8 cellular contexts compared by ENCODE assay signal in the genomic region with DNA sequence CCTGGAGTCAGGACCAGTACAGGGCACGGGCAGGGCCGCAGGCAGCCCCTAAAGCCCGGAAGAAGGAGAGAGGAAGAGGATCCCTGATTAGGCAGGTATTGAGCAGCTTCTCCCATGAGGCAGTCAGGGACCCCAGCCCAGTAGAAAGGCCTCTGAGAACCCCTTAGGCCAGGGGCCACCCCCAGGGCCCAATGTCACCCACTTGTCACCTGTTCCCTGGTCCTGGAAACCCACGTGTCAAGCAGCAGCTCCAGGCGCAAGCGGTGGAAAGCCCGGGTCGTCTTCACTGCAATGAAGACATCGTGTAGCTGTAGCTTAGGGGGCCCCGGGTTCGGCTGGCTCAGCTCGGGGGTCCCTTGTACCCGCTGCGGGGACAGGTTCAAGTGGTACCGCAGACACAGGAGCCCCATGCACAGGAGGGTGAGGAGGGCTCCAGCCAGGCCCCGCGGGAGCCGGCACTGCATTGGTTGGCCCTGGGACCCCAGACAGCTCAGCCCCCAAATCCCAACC. TPM values are rescaled to one million over a fixed set of nuclear protein-coding genes. Genes with fewer than 3 reads are reported as not detected.
DNase-seq lines count a peak whose midpoint lies in the region; ATAC-seq and TF ChIP-seq lines count a peak whose summit lies in the region.

No MANE protein-coding gene starts in this region.

- no peaks in the 10 kb centered on the region for H3K79me2 ChIP-seq in osteoblast (ENCODE audit: insufficient read depth, low read length)

- no peaks in the 10 kb centered on the region for H3K27me3 Mint-ChIP-seq in activated naive CD4-positive, alpha-beta T cell treated with anti-CD3 and anti-CD28 coated beads, Interleukin-2, amount 50 U/mL, for 24 hours

- H3K27ac ChIP-seq in osteoblast (ENCODE audit: low read depth, low read length), result no peak overlapping the region

- H3K27me3 ChIP-seq in osteoblast (ENCODE audit: insufficient read depth, low read length), result no peaks in the 10 kb centered on the region

- H3K4me2 ChIP-seq in osteoblast (ENCODE audit: insufficient read depth, low read length), result peak overlapping the region; percentile 68

- no peaks in the 10 kb centered on the region for H3K9me3 Mint-ChIP-seq in activated naive CD4-positive, alpha-beta T cell treated with anti-CD3 and anti-CD28 coated beads, Interleukin-2, amount 50 U/mL, for 24 hours

- peak; percentile 28 for ATAC-seq in GM19035 (IDR thresholded peaks at IDR 0.05; ENCODE audit: unreplicated experiment)

- peak overlapping the region; percentile 98 for H3K4me3 Mint-ChIP-seq in activated naive CD4-positive, alpha-beta T cell treated with anti-CD3 and anti-CD28 coated beads, Interleukin-2, amount 50 U/mL, for 24 hours

- H3K4me1 Mint-ChIP-seq in activated naive CD4-positive, alpha-beta T cell treated with anti-CD3 and anti-CD28 coated beads, Interleukin-2, amount 50 U/mL, for 24 hours, result peaks cover 73% of the 10 kb centered on the region

- no peak overlapping the region for H2AFZ ChIP-seq in osteoblast (ENCODE audit: low read length)

- DNase-seq in Jurkat, Clone E6-1 (ENCODE audit: low read depth, low spot score), result no peak
- DNase-seq in osteoblast (ENCODE audit: insufficient read length, low spot score, missing footprints) (peak; percentile 62), HPDE6-E6E7 (ENCODE audit: extremely low spot score) (no peak), GM03348 (ENCODE audit: low spot score) (no peak), SIG-M5 (lab: John Stamatoyannopoulos, UW) (no peak), DMS79 treated with DMSO at 0.1 percent for 48 hours (lab: John Stamatoyannopoulos, UW) (no peak)

- H3K27ac Mint-ChIP-seq in activated naive CD4-positive, alpha-beta T cell treated with anti-CD3 and anti-CD28 coated beads, Interleukin-2, amount 50 U/mL, for 24 hours, result peak overlapping the region; percentile 99

- H4K20me1 ChIP-seq in osteoblast (ENCODE audit: insufficient read depth, low read length), result no peaks in the 10 kb centered on the region

- no peaks in the 10 kb centered on the region for H3K9me3 ChIP-seq in osteoblast (ENCODE audit: low read depth, low read length)

- H3K4me3 ChIP-seq in Jurkat, Clone E6-1 (ENCODE audit: low read length), result peak overlapping the region; percentile 92
- no peak overlapping the region for H3K4me3 ChIP-seq in osteoblast (ENCODE audit: insufficient read depth, low read length)

- peaks cover 10% of the 10 kb centered on the region for H3K4me1 ChIP-seq in osteoblast (ENCODE audit: insufficient read depth, low read length)

- peaks cover 5% of the 10 kb centered on the region for H3K36me3 ChIP-seq in osteoblast (ENCODE audit: insufficient read depth, low read length)

- peaks cover 9% of the 10 kb centered on the region for H3K36me3 Mint-ChIP-seq in activated naive CD4-positive, alpha-beta T cell treated with anti-CD3 and anti-CD28 coated beads, Interleukin-2, amount 50 U/mL, for 24 hours

- TF ChIP-seq CTCF in osteoblast (IDR thresholded peaks at IDR 0.05; ENCODE audit: extremely low read depth, low read depth, low read length), result no peak

RNA-seq across cellular contexts. Expression of gene MFNG, which starts 0.4 kb away (rescaled TPM):
- polyA plus RNA-seq in Jurkat, Clone E6-1 (2012; ENCODE audit: insufficient read depth, insufficient read length), result 55.1 TPM
- total RNA-seq in osteoblast, result 0.29 and 0.72 TPM in 2 replicates

RNA-seq across cellular contexts. Expression of gene CARD10, which starts 33.4 kb away (rescaled TPM):
- not detected for polyA plus RNA-seq in Jurkat, Clone E6-1 (2012; ENCODE audit: insufficient read depth, insufficient read length)
- total RNA-seq in osteoblast, result 11.9 and 12.7 TPM in 2 replicates

RNA-seq across cellular contexts. Expression of gene ELFN2, which starts 58.5 kb away (rescaled TPM):
- not detected for polyA plus RNA-seq in Jurkat, Clone E6-1 (2012; ENCODE audit: insufficient read depth, insufficient read length)
- under 0.01 and 0.29 TPM in 2 replicates for total RNA-seq in osteoblast
